In genomic region chr2:200525882-200526651, GRCh38 we compare ENCODE assay signal across 1 cellular context.
TF ChIP-seq lines count a peak whose summit lies in the region.

Gene SGO2 (plus strand): TSS chr2:200526207. CDS start chr2:200532976, 6,769 bp downstream.

TF ChIP-seq in HepG2, 621 proteins besides CTCF, POLR2A, EP300 and RAD21 (continued from another document and continues in another):
- TF ChIP-seq ZNF609 (CRISPR knock-in tag; IDR thresholded peaks at IDR 0.05; ENCODE audit: borderline replicate concordance): peak; percentile 51; the same call in 1 of the 2 replicates
- peak; percentile 78; the same call in 1 of the 2 replicates for TF ChIP-seq KDM5B (CRISPR knock-in tag; IDR thresholded peaks at IDR 0.05; ENCODE audit: borderline replicate concordance)
- no peak; the same call in 1 of the 2 replicates for TF ChIP-seq ZNF275 (CRISPR knock-in tag; IDR thresholded peaks at IDR 0.05; ENCODE audit: borderline replicate concordance)
- TF ChIP-seq, protein P1, sequence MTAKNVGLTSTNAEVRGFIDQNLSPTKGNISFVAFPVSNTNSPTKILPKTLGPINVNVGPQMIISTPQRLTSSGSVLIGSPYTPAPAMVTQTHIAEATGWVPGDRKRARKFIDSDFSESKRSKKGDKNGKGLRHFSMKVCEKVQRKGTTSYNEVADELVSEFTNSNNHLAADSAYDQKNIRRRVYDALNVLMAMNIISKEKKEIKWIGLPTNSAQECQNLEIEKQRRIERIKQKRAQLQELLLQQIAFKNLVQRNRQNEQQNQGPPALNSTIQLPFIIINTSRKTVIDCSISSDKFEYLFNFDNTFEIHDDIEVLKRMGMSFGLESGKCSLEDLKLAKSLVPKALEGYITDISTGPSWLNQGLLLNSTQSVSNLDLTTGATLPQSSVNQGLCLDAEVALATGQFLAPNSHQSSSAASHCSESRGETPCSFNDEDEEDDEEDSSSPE (CRISPR knock-in tag; IDR thresholded peaks at IDR 0.05): peak; percentile 100
- TF ChIP-seq SNRNP70 (IDR thresholded peaks at IDR 0.05; ENCODE audit: low read depth, low read length): no peak
- TF ChIP-seq SCMH1 (CRISPR knock-in tag; IDR thresholded peaks at IDR 0.05; ENCODE audit: borderline replicate concordance): no peak
- TF ChIP-seq RFXANK (CRISPR knock-in tag; IDR thresholded peaks at IDR 0.05): 0 out of 2 replicates have a peak, but pooled peaks have one; percentile 85
- peak; percentile 97 for TF ChIP-seq ELF3 (CRISPR knock-in tag; IDR thresholded peaks at IDR 0.05)
- TF ChIP-seq FOSL1 (CRISPR knock-in tag; IDR thresholded peaks at IDR 0.05; ENCODE audit: borderline replicate concordance): no peak
- peak; percentile 50; the same call in 1 of the 2 replicates for TF ChIP-seq ZNF747 (CRISPR knock-in tag; IDR thresholded peaks at IDR 0.05; ENCODE audit: borderline replicate concordance)
- no peak for TF ChIP-seq PHB2 (IDR thresholded peaks at IDR 0.05; ENCODE audit: partially characterized antibody)
- TF ChIP-seq MXD4 (CRISPR knock-in tag; IDR thresholded peaks at IDR 0.05): peak; percentile 93; the same call in 1 of the 2 replicates
- TF ChIP-seq, protein P2, sequence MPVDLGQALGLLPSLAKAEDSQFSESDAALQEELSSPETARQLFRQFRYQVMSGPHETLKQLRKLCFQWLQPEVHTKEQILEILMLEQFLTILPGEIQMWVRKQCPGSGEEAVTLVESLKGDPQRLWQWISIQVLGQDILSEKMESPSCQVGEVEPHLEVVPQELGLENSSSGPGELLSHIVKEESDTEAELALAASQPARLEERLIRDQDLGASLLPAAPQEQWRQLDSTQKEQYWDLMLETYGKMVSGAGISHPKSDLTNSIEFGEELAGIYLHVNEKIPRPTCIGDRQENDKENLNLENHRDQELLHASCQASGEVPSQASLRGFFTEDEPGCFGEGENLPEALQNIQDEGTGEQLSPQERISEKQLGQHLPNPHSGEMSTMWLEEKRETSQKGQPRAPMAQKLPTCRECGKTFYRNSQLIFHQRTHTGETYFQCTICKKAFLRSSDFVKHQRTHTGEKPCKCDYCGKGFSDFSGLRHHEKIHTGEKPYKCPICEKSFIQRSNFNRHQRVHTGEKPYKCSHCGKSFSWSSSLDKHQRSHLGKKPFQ (CRISPR knock-in tag; IDR thresholded peaks at IDR 0.05; ENCODE audit: insufficient replicate concordance): no peak
- TF ChIP-seq SSRP1 (CRISPR knock-in tag; IDR thresholded peaks at IDR 0.05): no peak
- no peak for TF ChIP-seq ARNT (IDR thresholded peaks at IDR 0.05)
- no peak for TF ChIP-seq MLLT10 (CRISPR knock-in tag; IDR thresholded peaks at IDR 0.05)
- peak; percentile 62; the same call in 1 of the 2 replicates for TF ChIP-seq ZNF251 (CRISPR knock-in tag; IDR thresholded peaks at IDR 0.05)
- 0 out of 2 replicates have a peak, but pooled peaks have one; percentile 70 for TF ChIP-seq ZBTB3 (CRISPR knock-in tag; IDR thresholded peaks at IDR 0.05; ENCODE audit: borderline replicate concordance, low read depth)
- TF ChIP-seq HMG20B (CRISPR knock-in tag; conservative IDR thresholded peaks at IDR 0.05): 0 out of 2 replicates have a peak, but pooled peaks have one; percentile 47
- peak; percentile 63 for TF ChIP-seq ZFY (CRISPR knock-in tag; IDR thresholded peaks at IDR 0.05)
- 0 out of 2 replicates have a peak, but pooled peaks have one; percentile 22 for TF ChIP-seq SOX13 (IDR thresholded peaks at IDR 0.05)
- peak in 1 of 2 experiments; percentile 57; a peak in 2 of 4 replicates for TF ChIP-seq SOX13 (CRISPR knock-in tag; conservative IDR thresholded peaks at IDR 0.05 in 1 of 2, IDR thresholded peaks at IDR 0.05 in 1 of 2)
- TF ChIP-seq, protein P3, sequence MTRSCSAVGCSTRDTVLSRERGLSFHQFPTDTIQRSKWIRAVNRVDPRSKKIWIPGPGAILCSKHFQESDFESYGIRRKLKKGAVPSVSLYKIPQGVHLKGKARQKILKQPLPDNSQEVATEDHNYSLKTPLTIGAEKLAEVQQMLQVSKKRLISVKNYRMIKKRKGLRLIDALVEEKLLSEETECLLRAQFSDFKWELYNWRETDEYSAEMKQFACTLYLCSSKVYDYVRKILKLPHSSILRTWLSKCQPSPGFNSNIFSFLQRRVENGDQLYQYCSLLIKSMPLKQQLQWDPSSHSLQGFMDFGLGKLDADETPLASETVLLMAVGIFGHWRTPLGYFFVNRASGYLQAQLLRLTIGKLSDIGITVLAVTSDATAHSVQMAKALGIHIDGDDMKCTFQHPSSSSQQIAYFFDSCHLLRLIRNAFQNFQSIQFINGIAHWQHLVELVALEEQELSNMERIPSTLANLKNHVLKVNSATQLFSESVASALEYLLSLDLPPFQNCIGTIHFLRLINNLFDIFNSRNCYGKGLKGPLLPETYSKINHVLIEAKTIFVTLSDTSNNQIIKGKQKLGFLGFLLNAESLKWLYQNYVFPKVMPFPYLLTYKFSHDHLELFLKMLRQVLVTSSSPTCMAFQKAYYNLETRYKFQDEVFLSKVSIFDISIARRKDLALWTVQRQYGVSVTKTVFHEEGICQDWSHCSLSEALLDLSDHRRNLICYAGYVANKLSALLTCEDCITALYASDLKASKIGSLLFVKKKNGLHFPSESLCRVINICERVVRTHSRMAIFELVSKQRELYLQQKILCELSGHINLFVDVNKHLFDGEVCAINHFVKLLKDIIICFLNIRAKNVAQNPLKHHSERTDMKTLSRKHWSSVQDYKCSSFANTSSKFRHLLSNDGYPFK (CRISPR knock-in tag; IDR thresholded peaks at IDR 0.05; ENCODE audit: borderline replicate concordance): peak; percentile 92; the same call in 1 of the 2 replicates
- no peak for TF ChIP-seq SNAPC4 (CRISPR knock-in tag; IDR thresholded peaks at IDR 0.05)
- no peak; the same call in 1 of the 2 replicates for TF ChIP-seq SNAI1 (CRISPR knock-in tag; IDR thresholded peaks at IDR 0.05; ENCODE audit: borderline replicate concordance)
- TF ChIP-seq ZNF207 (IDR thresholded peaks at IDR 0.05; ENCODE audit: borderline replicate concordance): no peak
- TF ChIP-seq CENPX (CRISPR knock-in tag; IDR thresholded peaks at IDR 0.05): no peak; the same call in 1 of the 2 replicates
- TF ChIP-seq MEF2D (CRISPR knock-in tag; IDR thresholded peaks at IDR 0.05): peak; percentile 90
- peak; percentile 44; the same call in 1 of the 2 replicates for TF ChIP-seq HCFC1 (IDR thresholded peaks at IDR 0.05; ENCODE audit: low read depth, low read length)
- TF ChIP-seq ARNTL (CRISPR knock-in tag; IDR thresholded peaks at IDR 0.05): peak; percentile 75
- TF ChIP-seq, protein P4, sequence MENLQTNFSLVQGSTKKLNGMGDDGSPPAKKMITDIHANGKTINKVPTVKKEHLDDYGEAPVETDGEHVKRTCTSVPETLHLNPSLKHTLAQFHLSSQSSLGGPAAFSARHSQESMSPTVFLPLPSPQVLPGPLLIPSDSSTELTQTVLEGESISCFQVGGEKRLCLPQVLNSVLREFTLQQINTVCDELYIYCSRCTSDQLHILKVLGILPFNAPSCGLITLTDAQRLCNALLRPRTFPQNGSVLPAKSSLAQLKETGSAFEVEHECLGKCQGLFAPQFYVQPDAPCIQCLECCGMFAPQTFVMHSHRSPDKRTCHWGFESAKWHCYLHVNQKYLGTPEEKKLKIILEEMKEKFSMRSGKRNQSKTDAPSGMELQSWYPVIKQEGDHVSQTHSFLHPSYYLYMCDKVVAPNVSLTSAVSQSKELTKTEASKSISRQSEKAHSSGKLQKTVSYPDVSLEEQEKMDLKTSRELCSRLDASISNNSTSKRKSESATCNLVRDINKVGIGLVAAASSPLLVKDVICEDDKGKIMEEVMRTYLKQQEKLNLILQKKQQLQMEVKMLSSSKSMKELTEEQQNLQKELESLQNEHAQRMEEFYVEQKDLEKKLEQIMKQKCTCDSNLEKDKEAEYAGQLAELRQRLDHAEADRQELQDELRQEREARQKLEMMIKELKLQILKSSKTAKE (CRISPR knock-in tag; IDR thresholded peaks at IDR 0.05; ENCODE audit: borderline replicate concordance): no peak
- peak; percentile 89 for TF ChIP-seq CBFB (CRISPR knock-in tag; IDR thresholded peaks at IDR 0.05)
- peak; percentile 58 for TF ChIP-seq RFX3 (CRISPR knock-in tag; IDR thresholded peaks at IDR 0.05)
- no peak for TF ChIP-seq HES4 (CRISPR knock-in tag; IDR thresholded peaks at IDR 0.05; ENCODE audit: borderline replicate concordance)
- peak; percentile 98; the same call in 1 of the 2 replicates for TF ChIP-seq SMAD1 (CRISPR knock-in tag; IDR thresholded peaks at IDR 0.05; ENCODE audit: borderline replicate concordance, low read depth)
- no peak; the same call in 1 of the 2 replicates for TF ChIP-seq STAT5B (CRISPR knock-in tag; IDR thresholded peaks at IDR 0.05)
- peak; percentile 96 for TF ChIP-seq ZNF543 (CRISPR knock-in tag; IDR thresholded peaks at IDR 0.05)
- peak; percentile 79 for TF ChIP-seq TBX2 (CRISPR knock-in tag; IDR thresholded peaks at IDR 0.05; ENCODE audit: borderline replicate concordance)
